ENCODE assay signal across 22 cellular contexts in the genomic region with DNA sequence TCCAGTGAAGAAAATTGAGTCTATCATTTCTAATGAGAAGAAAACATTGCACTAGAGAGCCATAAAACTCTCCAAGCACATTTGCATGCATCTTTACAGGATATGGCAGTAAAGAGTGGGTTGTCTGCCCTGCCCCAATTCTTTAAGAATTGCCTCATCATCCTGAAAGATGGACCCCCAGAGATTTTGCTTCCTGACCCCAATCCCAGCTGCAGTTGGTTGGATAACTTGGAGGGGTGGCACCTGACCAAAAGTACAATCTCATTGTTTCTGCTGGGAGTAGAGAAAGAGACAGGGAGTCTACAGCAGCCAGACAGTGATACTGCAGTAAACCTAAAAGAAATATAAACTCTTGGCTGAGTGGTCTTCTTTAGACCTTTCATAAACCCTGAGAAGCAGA.
"Had no signal": no experiment of that assay in that cellular context is flagged by ENCODE, and none has a peak within 500 bp of the region (broad histone marks: within the 10 kb centered on the region; RNA-seq: fewer than 3 reads in every experiment).

No MANE protein-coding gene starts in this region.

- H3K36me3 ChIP-seq: esophagus squamous epithelium, neural progenitor cell, prostate gland, spleen, tibial artery had no signal

- ATAC-seq: effector memory CD8-positive, alpha-beta T cell; left colon; mucosa of descending colon; natural killer cell treated with Interleukin-12 subunit alpha and Interleukin-12 subunit beta and Interleukin-15 and Interleukin-18, amount 100 ng/mL, for 72 hours; stimulated activated memory B cell treated with anti-CD40 and anti-IgM and Interleukin-4, amounts not matched to agents 10 μg/mL and 1 μg/mL and 100 μg/mL, for 72 hours; stimulated activated naive CD8-positive, alpha-beta T cell treated with anti-CD3 and anti-CD28 coated beads, Interleukin-15, Interleukin-2, amounts not matched to agents 100 U/mL and 50 U/mL, for 24 hours had no signal

- H3K27ac ChIP-seq: esophagus squamous epithelium, hepatocyte, neural progenitor cell, parathyroid adenoma, prostate gland, skin epidermis, spleen, testis, tibial artery had no signal

- H3K27me3 ChIP-seq: esophagus squamous epithelium, hepatocyte, neural progenitor cell, spleen, testis, tibial artery had no signal

- H3K9me3 ChIP-seq: esophagus squamous epithelium, mucosa of descending colon, prostate gland, testis, tibial artery had no signal

- H3K4me3 ChIP-seq: esophagus squamous epithelium, hepatocyte, lung, mucosa of descending colon, neural progenitor cell, prostate gland, skin epidermis, spleen, testis, tibial artery had no signal

- H3K4me1 ChIP-seq: esophagus squamous epithelium, neural progenitor cell, parathyroid adenoma, prostate gland, spleen, testis, tibial artery had no signal

- DNase-seq: cerebellar nuclear complex; cortex of kidney; effector memory CD8-positive, alpha-beta T cell; erythroblast; esophagus squamous epithelium; left colon; mucosa of descending colon; naive B cell; spleen; stimulated activated CD4-positive, alpha-beta T cell treated with anti-CD3 and anti-CD28 coated beads, Interleukin-4, amount 100 ng/mL, for 4 hours; stimulated activated naive CD8-positive, alpha-beta T cell treated with anti-CD3 and anti-CD28 coated beads, Interleukin-15, Interleukin-2, amounts not matched to agents 100 U/mL and 50 U/mL, for 24 hours; substantia nigra; testis; tibial artery had no signal
